Comparison of ENCODE assay signal across 10 cellular contexts in the genomic region with DNA sequence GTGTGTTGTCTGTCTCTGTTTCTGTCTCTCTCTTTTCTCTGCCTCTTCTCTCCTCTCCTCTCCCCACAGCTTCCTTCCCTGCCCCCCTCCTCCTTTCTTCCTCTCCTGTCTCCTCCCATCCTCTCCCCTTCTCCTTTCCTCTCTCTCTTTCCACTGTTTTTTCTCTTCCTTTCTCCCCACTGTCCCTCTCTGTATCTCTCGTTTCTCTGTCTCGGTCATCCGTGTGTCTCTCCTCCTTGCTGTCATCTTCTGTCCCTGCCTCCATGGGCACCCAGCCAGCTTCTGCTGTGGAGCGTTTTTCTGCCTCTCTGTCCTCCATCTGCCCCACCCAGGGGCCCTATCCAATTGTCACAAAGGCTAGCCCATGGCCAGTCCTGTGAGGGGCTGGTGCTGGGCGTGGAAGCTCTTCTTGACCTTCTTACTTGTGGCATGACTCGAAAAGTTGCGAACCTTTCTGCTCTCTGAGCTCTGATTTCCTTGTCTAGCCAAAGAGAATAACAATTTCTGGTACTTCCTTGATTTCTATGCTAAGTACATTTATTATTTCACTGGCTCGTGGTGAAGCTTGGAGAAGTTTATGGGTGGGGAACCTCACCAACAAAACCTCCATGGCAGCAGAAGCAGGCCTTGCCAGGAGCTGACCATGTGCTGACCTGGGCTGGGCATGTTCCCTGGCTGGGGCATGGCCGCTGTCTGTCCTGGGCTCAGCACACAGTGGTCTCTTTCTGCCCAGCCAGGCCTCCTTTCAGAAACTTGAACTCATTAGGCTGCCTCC.
DNase-seq lines count a peak whose midpoint lies in the region; ATAC-seq and TF ChIP-seq lines count a peak whose summit lies in the region.
"Had no signal": no experiment of that assay in that cellular context is flagged by ENCODE, and none has a peak within 500 bp of the region (broad histone marks: within the 10 kb centered on the region; RNA-seq: fewer than 3 reads in every experiment).

No MANE protein-coding gene starts in this region.

- H3K27ac Mint-ChIP-seq in activated CD4-positive, alpha-beta memory T cell treated with anti-CD3 and anti-CD28 coated beads, Interleukin-2, amount 10 ng/mL, durations not matched to agents 7 days and 5 days = no peak overlapping the region
- H3K27ac Mint-ChIP-seq: activated CD4-positive, alpha-beta T cell treated with anti-CD3 and anti-CD28 coated beads for 36 hours had no signal

- intact Hi-C loops in Right ventricle myocardium inferior (cut with DNase I) (no loop called here), cardiac septum (cut with DNase I) (no loop called here), mucosa of descending colon (cut with DNase I, micrococcal nuclease) (no loop called here), aorta (cut with DNase I) (no loop called here), prostate gland (cut with DNase I) (no loop called here)

- WGBS in aorta, 2 donors = 66 to 68% methylated on average over 9 of the region's 9 CpGs
- 39% methylated on average over 9 of the region's 9 CpGs for WGBS in prostate gland

- H3K4me3 Mint-ChIP-seq in activated CD4-positive, alpha-beta memory T cell treated with anti-CD3 and anti-CD28 coated beads, Interleukin-2, amount 10 ng/mL, durations not matched to agents 7 days and 5 days = no peak overlapping the region
- H3K4me3 Mint-ChIP-seq: activated CD4-positive, alpha-beta T cell treated with anti-CD3 and anti-CD28 coated beads for 36 hours had no signal

- POLR2A ChIA-PET in activated CD4-positive, alpha-beta memory T cell treated with anti-CD3 and anti-CD28 coated beads, Interleukin-2, amount 10 ng/mL, durations not matched to agents 7 days and 5 days (lab: Charles Lee) = interaction anchor here (1.3 kb wide), 1 partner anchor 26 kb away, joined by 4 read pairs; no protein-coding TSS in a partner anchor

- peaks cover 5% of the 10 kb centered on the region for H3K27me3 Mint-ChIP-seq in activated CD4-positive, alpha-beta memory T cell treated with anti-CD3 and anti-CD28 coated beads, Interleukin-2, amount 10 ng/mL, durations not matched to agents 7 days and 5 days
- H3K27me3 Mint-ChIP-seq: activated CD4-positive, alpha-beta T cell treated with anti-CD3 and anti-CD28 coated beads for 36 hours had no signal

- H3K9me3 ChIP-seq in mucosa of descending colon (no peaks in the 10 kb centered on the region), aorta (ENCODE audit: control insufficient read depth, low read length) (no peaks in the 10 kb centered on the region), prostate gland (no peaks in the 10 kb centered on the region)

- H3K4me1 ChIP-seq in mucosa of descending colon (ENCODE audit: low read depth) (peaks cover 10% of the 10 kb centered on the region), aorta (ENCODE audit: control insufficient read depth in 1 of 2, insufficient read depth in 2 of 2, low read length in 2 of 2) (no peaks in the 10 kb centered on the region), prostate gland (replicated peaks) (no peaks in the 10 kb centered on the region)

- TF ChIP-seq CTCF in mucosa of descending colon (IDR thresholded peaks at IDR 0.05) (no peak), prostate gland (IDR thresholded peaks at IDR 0.05) (no peak), GM10266 (IDR thresholded peaks at IDR 0.05; ENCODE audit: control insufficient read depth, insufficient read depth, low read depth, missing control alignments) (no peak)

- ATAC-seq in Right ventricle myocardium inferior (peak; percentile 45), mucosa of descending colon (peak; percentile 66), aorta (ENCODE audit: low FRiP score) (peak; percentile 37)
- ATAC-seq: activated CD4-positive, alpha-beta T cell treated with anti-CD3 and anti-CD28 coated beads for 36 hours had no signal

- no peaks in the 10 kb centered on the region for H3K36me3 Mint-ChIP-seq in activated CD4-positive, alpha-beta memory T cell treated with anti-CD3 and anti-CD28 coated beads, Interleukin-2, amount 10 ng/mL, durations not matched to agents 7 days and 5 days (ENCODE audit: low read depth)

- peaks cover 21% of the 10 kb centered on the region for H3K4me1 Mint-ChIP-seq in activated CD4-positive, alpha-beta memory T cell treated with anti-CD3 and anti-CD28 coated beads, Interleukin-2, amount 10 ng/mL, durations not matched to agents 7 days and 5 days

- H3K36me3 ChIP-seq in mucosa of descending colon (ENCODE audit: low read depth) = no peaks in the 10 kb centered on the region
- no peaks in the 10 kb centered on the region for H3K36me3 ChIP-seq in aorta (ENCODE audit: control insufficient read depth in 1 of 2, insufficient read depth in 2 of 2, low read length in 1 of 2)
- no peaks in the 10 kb centered on the region for H3K36me3 ChIP-seq in prostate gland

- H3K9me3 Mint-ChIP-seq in activated CD4-positive, alpha-beta memory T cell treated with anti-CD3 and anti-CD28 coated beads, Interleukin-2, amount 10 ng/mL, durations not matched to agents 7 days and 5 days = no peaks in the 10 kb centered on the region

- no peaks in the 10 kb centered on the region for H3K27me3 ChIP-seq in aorta (ENCODE audit: control insufficient read depth in 1 of 2, insufficient read depth in 2 of 2, low read length in 1 of 2)
- H3K27me3 ChIP-seq in prostate gland (replicated peaks; ENCODE audit: insufficient read depth) = no peaks in the 10 kb centered on the region

- DNase-seq in Right ventricle myocardium inferior (ENCODE audit: missing footprints) (peak; percentile 89), cardiac septum (ENCODE audit: low spot score) (no peak), caudate nucleus (lab: John Stamatoyannopoulos, UW) (no peak), mucosa of descending colon (peak in 2 of 3 donors; percentile 68 to 72), aorta (peak in 1 of 2 donors; percentile 74), prostate gland (ENCODE audit: low spot score) (no peak), GM10266 (ENCODE audit: extremely low spot score) (no peak)
- DNase-seq in activated CD4-positive, alpha-beta memory T cell treated with anti-CD3 and anti-CD28 coated beads, Interleukin-2, amount 10 ng/mL, durations not matched to agents 7 days and 5 days = no peak
- DNase-seq: activated CD4-positive, alpha-beta T cell treated with anti-CD3 and anti-CD28 coated beads for 36 hours had no signal

- H3K4me3 ChIP-seq in mucosa of descending colon (no peak overlapping the region), aorta (ENCODE audit: low read length in 2 of 2) (no peak overlapping the region), prostate gland (no peak overlapping the region)

- CTCF ChIA-PET in activated CD4-positive, alpha-beta memory T cell treated with anti-CD3 and anti-CD28 coated beads, Interleukin-2, amount 10 ng/mL, durations not matched to agents 7 days and 5 days (lab: Charles Lee) = interaction anchor here (0.7 kb wide), 1 partner anchor 69 kb away, joined by 3 read pairs; no protein-coding TSS in a partner anchor

- peak overlapping the region; percentile 52 for H3K27ac ChIP-seq in caudate nucleus (ENCODE audit: low read depth, low read length)
- no peak overlapping the region for H3K27ac ChIP-seq in aorta (ENCODE audit: low read depth in 1 of 2, low read length in 2 of 2)
- peak overlapping the region in 1 of 2 donors; percentile 38 for H3K27ac ChIP-seq in prostate gland
- H3K27ac ChIP-seq: C4-2B had no signal

- TF ChIP-seq POLR2A in prostate gland (IDR thresholded peaks at IDR 0.05) = no peak

Comparison
In these comparisons a context has a peak if more than half of its experiments do, and no peak if none do; other contexts are left out.
1. DNase-seq: peak in Right ventricle myocardium inferior (single experiment) and mucosa of descending colon (2 of 3); none in cardiac septum (single experiment), caudate nucleus (0 of 61), activated CD4-positive, alpha-beta memory T cell treated with anti-CD3 and anti-CD28 coated beads, Interleukin-2, amount 10 ng/mL, durations not matched to agents 7 days and 5 days (single experiment), prostate gland (single experiment) and GM10266 (single experiment).
2. Peak in every context shown above with its lines, with median percentiles within 50 percentile points of each other: ATAC-seq.